In genomic region chr6:39923394-39923793, GRCh38 we compare ENCODE assay signal across 13 cellular contexts. TPM values are rescaled to one million over a fixed set of nuclear protein-coding genes. Genes with fewer than 3 reads are reported as not detected.
DNase-seq lines count a peak whose midpoint lies in the region; ATAC-seq and TF ChIP-seq lines count a peak whose summit lies in the region.
"Had no signal": no experiment of that assay in that cellular context is flagged by ENCODE, and none has a peak within 500 bp of the region (broad histone marks: within the 10 kb centered on the region; RNA-seq: fewer than 3 reads in every experiment).

No MANE protein-coding gene starts in this region.

- H3K4me3 Mint-ChIP-seq in natural killer cell treated with Interleukin-12 subunit alpha and Interleukin-12 subunit beta and Interleukin-15 and Interleukin-18, amount 100 ng/mL, for 72 hours: no peak overlapping the region
- no peak overlapping the region for H3K4me3 Mint-ChIP-seq in natural killer cell
- H3K4me3 Mint-ChIP-seq in osteocyte (ENCODE audit: unreplicated experiment): no peak overlapping the region
- H3K4me3 Mint-ChIP-seq in activated CD8-positive, alpha-beta T cell treated with anti-CD3 and anti-CD28 coated beads, Interleukin-2, amount 10 ng/mL, durations not matched to agents 7 days and 5 days: no peak overlapping the region

- H3K9me3 ChIP-seq in mucosa of descending colon: no peaks in the 10 kb centered on the region

- H3K4me1 ChIP-seq in mucosa of descending colon (ENCODE audit: low read depth): peaks cover 35% of the 10 kb centered on the region

- H3K27ac ChIP-seq in epithelial cell of prostate: no peak overlapping the region

- H3K4me1 Mint-ChIP-seq in natural killer cell treated with Interleukin-12 subunit alpha and Interleukin-12 subunit beta and Interleukin-15 and Interleukin-18, amount 100 ng/mL, for 72 hours (ENCODE audit: low read depth in 2 of 2): peaks cover 5 to 6% of the 10 kb centered on the region in 2 donors
- H3K4me1 Mint-ChIP-seq in natural killer cell (peaks cover 0 to 6% of the 10 kb centered on the region in 2 donors), osteocyte (ENCODE audit: unreplicated experiment) (peaks cover 6% of the 10 kb centered on the region)
- H3K4me1 Mint-ChIP-seq in activated CD8-positive, alpha-beta T cell treated with anti-CD3 and anti-CD28 coated beads, Interleukin-2, amount 10 ng/mL, durations not matched to agents 7 days and 5 days (ENCODE audit: low read depth): peaks cover 7% of the 10 kb centered on the region
- H3K4me1 Mint-ChIP-seq: naive B cell had no signal

- H3K36me3 ChIP-seq in mucosa of descending colon (ENCODE audit: low read depth): no peaks in the 10 kb centered on the region

- CTCF ChIA-PET in activated CD8-positive, alpha-beta T cell treated with anti-CD3 and anti-CD28 coated beads, Interleukin-2, amount 10 ng/mL, durations not matched to agents 7 days and 5 days (lab: Charles Lee): no interaction called here

- intact Hi-C loops in natural killer cell (cut with micrococcal nuclease): no loop called here
- intact Hi-C loops in mucosa of descending colon (cut with DNase I, micrococcal nuclease): no loop called here

- POLR2A ChIA-PET in activated CD8-positive, alpha-beta T cell treated with anti-CD3 and anti-CD28 coated beads, Interleukin-2, amount 10 ng/mL, durations not matched to agents 7 days and 5 days (lab: Charles Lee): no interaction called here

- no peak overlapping the region for H3K27ac Mint-ChIP-seq in natural killer cell treated with Interleukin-12 subunit alpha and Interleukin-12 subunit beta and Interleukin-15 and Interleukin-18, amount 100 ng/mL, for 72 hours
- no peak overlapping the region for H3K27ac Mint-ChIP-seq in natural killer cell
- H3K27ac Mint-ChIP-seq in osteocyte (ENCODE audit: unreplicated experiment): no peak overlapping the region
- H3K27ac Mint-ChIP-seq in activated CD8-positive, alpha-beta T cell treated with anti-CD3 and anti-CD28 coated beads, Interleukin-2, amount 10 ng/mL, durations not matched to agents 7 days and 5 days: no peak overlapping the region
- H3K27ac Mint-ChIP-seq: naive B cell had no signal

- H3K27me3 Mint-ChIP-seq in natural killer cell treated with Interleukin-12 subunit alpha and Interleukin-12 subunit beta and Interleukin-15 and Interleukin-18, amount 100 ng/mL, for 72 hours: no peaks in the 10 kb centered on the region
- H3K27me3 Mint-ChIP-seq in natural killer cell (ENCODE audit: low read depth in 2 of 2): no peaks in the 10 kb centered on the region
- no peaks in the 10 kb centered on the region for H3K27me3 Mint-ChIP-seq in osteocyte (ENCODE audit: unreplicated experiment)
- H3K27me3 Mint-ChIP-seq in activated CD8-positive, alpha-beta T cell treated with anti-CD3 and anti-CD28 coated beads, Interleukin-2, amount 10 ng/mL, durations not matched to agents 7 days and 5 days (ENCODE audit: low read depth): no peaks in the 10 kb centered on the region

- H3K9me3 Mint-ChIP-seq in natural killer cell treated with Interleukin-12 subunit alpha and Interleukin-12 subunit beta and Interleukin-15 and Interleukin-18, amount 100 ng/mL, for 72 hours: peaks cover 5% of the 10 kb centered on the region
- H3K9me3 Mint-ChIP-seq in natural killer cell (no peaks in the 10 kb centered on the region), osteocyte (ENCODE audit: unreplicated experiment) (no peaks in the 10 kb centered on the region)
- H3K9me3 Mint-ChIP-seq in activated CD8-positive, alpha-beta T cell treated with anti-CD3 and anti-CD28 coated beads, Interleukin-2, amount 10 ng/mL, durations not matched to agents 7 days and 5 days (ENCODE audit: insufficient read depth): no peaks in the 10 kb centered on the region

- DNase-seq in natural killer cell treated with Interleukin-12 subunit alpha and Interleukin-12 subunit beta and Interleukin-15 and Interleukin-18, amount 100 ng/mL, for 72 hours (ENCODE audit: low spot score): no peak
- DNase-seq in natural killer cell (no peak), epithelial cell of prostate (ENCODE audit: low read depth, low spot score) (peak; percentile 10), mucosa of descending colon (peak; percentile 83 to 84 (median 84)), osteocyte (ENCODE audit: extremely low spot score, unreplicated experiment) (no peak)
- no peak for DNase-seq in activated T-cell treated with anti-CD3 and anti-CD28 coated beads, Interleukin-2, amount 50 U/mL, for 48 hours
- DNase-seq in activated CD8-positive, alpha-beta T cell treated with anti-CD3 and anti-CD28 coated beads, Interleukin-2, amount 10 ng/mL, durations not matched to agents 7 days and 5 days: no peak
- DNase-seq: effector CD8-positive, alpha-beta T cell; naive B cell; NCI-H1436 treated with DMSO at 0.1 percent for 48 hours; OCI-M1; stimulated activated naive CD4-positive, alpha-beta T cell treated with Interleukin-2 at 50 U/mL for 16 hours had no signal

- no peak for TF ChIP-seq CTCF in natural killer cell (IDR thresholded peaks at IDR 0.05)
- no peak for TF ChIP-seq CTCF in mucosa of descending colon (IDR thresholded peaks at IDR 0.05)
- no peak for TF ChIP-seq CTCF in osteocyte (IDR thresholded peaks at IDR 0.05)

- no peak overlapping the region for H3K4me3 ChIP-seq in mucosa of descending colon

- ATAC-seq in natural killer cell treated with Interleukin-12 subunit alpha and Interleukin-12 subunit beta and Interleukin-15 and Interleukin-18, amount 100 ng/mL, for 72 hours: peak; percentile 34 to 40
- ATAC-seq in natural killer cell (no peak), mucosa of descending colon (peak; percentile 90), HG03097 (IDR thresholded peaks at IDR 0.05; ENCODE audit: low FRiP score, unreplicated experiment) (no peak)
- ATAC-seq in activated CD8-positive, alpha-beta T cell treated with anti-CD3 and anti-CD28 coated beads, Interleukin-2, amount 10 ng/mL, durations not matched to agents 7 days and 5 days: no peak

- no peaks in the 10 kb centered on the region for H3K36me3 Mint-ChIP-seq in natural killer cell treated with Interleukin-12 subunit alpha and Interleukin-12 subunit beta and Interleukin-15 and Interleukin-18, amount 100 ng/mL, for 72 hours
- H3K36me3 Mint-ChIP-seq in natural killer cell: no peaks in the 10 kb centered on the region
- H3K36me3 Mint-ChIP-seq in osteocyte (ENCODE audit: unreplicated experiment): peaks cover 36% of the 10 kb centered on the region
- H3K36me3 Mint-ChIP-seq in activated CD8-positive, alpha-beta T cell treated with anti-CD3 and anti-CD28 coated beads, Interleukin-2, amount 10 ng/mL, durations not matched to agents 7 days and 5 days (ENCODE audit: low read depth): no peaks in the 10 kb centered on the region
- H3K36me3 Mint-ChIP-seq: naive B cell had no signal

RNA-seq across cellular contexts. Expression of gene MOCS1, which starts 10.9 kb away (rescaled TPM):
- 1 to 10 TPM; 2.0 to 2.1 TPM for total RNA-seq in natural killer cell treated with Interleukin-12 subunit alpha and Interleukin-12 subunit beta and Interleukin-15 and Interleukin-18, amount 100 ng/mL, for 72 hours
- total RNA-seq in natural killer cell (1 to 10 TPM in 2 of 3 donors, under 1 TPM in 1; 0.60 to 1.6 (median 1.5) TPM), mucosa of descending colon (10 to 100 TPM; 22.0 to 30.9 (median 22.3) TPM), osteocyte (14.9 and 15.1 TPM in 2 replicates)
- not detected for total RNA-seq in activated CD8-positive, alpha-beta T cell treated with anti-CD3 and anti-CD28 coated beads, Interleukin-2, amount 10 ng/mL, durations not matched to agents 7 days and 5 days

Comparison
In these comparisons a context has a peak if more than half of its experiments do, and no peak if none do; other contexts are left out.
1. ATAC-seq: peak in natural killer cell treated with Interleukin-12 subunit alpha and Interleukin-12 subunit beta and Interleukin-15 and Interleukin-18, amount 100 ng/mL, for 72 hours (2 of 2) and mucosa of descending colon (single experiment); none in natural killer cell (0 of 3), HG03097 (single experiment) and activated CD8-positive, alpha-beta T cell treated with anti-CD3 and anti-CD28 coated beads, Interleukin-2, amount 10 ng/mL, durations not matched to agents 7 days and 5 days (single experiment).
2. DNase-seq: peak in epithelial cell of prostate (single experiment) and mucosa of descending colon (3 of 3); none in natural killer cell treated with Interleukin-12 subunit alpha and Interleukin-12 subunit beta and Interleukin-15 and Interleukin-18, amount 100 ng/mL, for 72 hours (single experiment), natural killer cell (single experiment), osteocyte (single experiment), activated T-cell treated with anti-CD3 and anti-CD28 coated beads, Interleukin-2, amount 50 U/mL, for 48 hours (0 of 2) and activated CD8-positive, alpha-beta T cell treated with anti-CD3 and anti-CD28 coated beads, Interleukin-2, amount 10 ng/mL, durations not matched to agents 7 days and 5 days (single experiment).